Comparison of ENCODE assay signal across 8 cellular contexts in the genomic region with DNA sequence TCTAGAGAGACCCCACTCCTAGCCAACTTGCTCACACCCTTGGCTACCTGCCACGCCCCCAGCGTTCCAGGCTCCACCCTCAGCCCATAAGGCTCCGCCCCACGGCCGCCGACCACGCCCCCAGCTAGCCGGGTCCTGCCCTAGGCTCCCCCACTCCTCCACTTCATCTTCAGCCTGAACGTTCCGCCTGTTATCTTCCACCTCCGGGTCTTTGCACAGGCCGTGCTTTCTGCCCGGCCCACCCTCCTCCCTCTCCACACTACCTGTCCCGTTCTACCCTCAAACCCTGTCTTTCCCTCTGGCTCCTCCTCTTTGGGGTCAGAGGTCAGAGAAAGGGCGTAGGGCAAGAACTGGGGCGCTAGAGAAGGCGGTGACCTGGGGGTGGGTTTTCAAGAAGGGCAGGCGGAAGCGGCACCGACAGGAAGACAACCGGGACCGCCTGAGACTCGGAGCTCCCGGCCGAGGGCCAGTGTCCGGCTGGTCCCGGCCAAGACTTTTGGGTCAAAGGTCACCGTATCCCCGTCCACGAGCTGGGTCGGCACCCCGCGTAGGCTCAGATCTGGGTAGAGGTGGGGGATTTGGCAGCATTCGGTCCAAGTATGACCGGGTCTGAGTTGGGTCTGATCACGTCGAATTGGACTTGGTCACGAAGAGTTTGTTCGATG. TPM values are rescaled to one million over a fixed set of nuclear protein-coding genes. Genes with fewer than 3 reads are reported as not detected.
DNase-seq lines count a peak whose midpoint lies in the region; ATAC-seq, FAIRE-seq and TF ChIP-seq lines count a peak whose summit lies in the region.

No MANE protein-coding gene starts in this region.

- H3K9ac ChIP-seq in astrocyte (ENCODE audit: low read length), result peak overlapping the region; percentile 45

- H3K4me3 ChIP-seq in BE2C (ENCODE audit: low read depth, low read length) (peak overlapping the region; percentile 50), OCI-LY7 (ENCODE audit: low read depth, low read length, poor library complexity, severe bottlenecking) (peak overlapping the region; percentile 66), astrocyte (ENCODE audit: insufficient read depth, low read depth, low read length) (peak overlapping the region; percentile 38), iPS-18c (ENCODE audit: insufficient read depth, low read depth, low read length) (peak overlapping the region; percentile 91), spleen (peak overlapping the region in 7 of 8 donors; percentile 24 to 70 (median 38))

- H3K36me3 Mint-ChIP-seq in astrocyte (ENCODE audit: low read depth, unreplicated experiment), result no peaks in the 10 kb centered on the region

- peaks cover 5% of the 10 kb centered on the region for H3K4me1 Mint-ChIP-seq in astrocyte (ENCODE audit: low read depth, unreplicated experiment)

- H3K79me2 ChIP-seq in OCI-LY7 (ENCODE audit: insufficient read depth, low read depth, low read length) (no peaks in the 10 kb centered on the region), astrocyte (ENCODE audit: insufficient read depth, low read length) (no peaks in the 10 kb centered on the region)

- WGBS in spleen, 5 donors, result 7 to 11% (median 9%) methylated on average over 30 to 39 of the region's 39 CpGs

- H3K27me3 ChIP-seq in BE2C, result peaks cover 16% of the 10 kb centered on the region
- peaks cover 16% of the 10 kb centered on the region for H3K27me3 ChIP-seq in astrocyte (ENCODE audit: insufficient read depth, low read length)
- H3K27me3 ChIP-seq in spleen (replicated peaks in 1 of 7), result peaks cover 3 to 95% (median 56%) of the 10 kb centered on the region in 7 donors

- DNase-seq in BE2C, result peak; percentile 77
- DNase-seq in OCI-LY7 (ENCODE audit: low spot score), result peak; percentile 83
- DNase-seq in astrocyte (ENCODE audit: low read depth), result no peak
- DNase-seq in spleen, result peak; percentile 85
- DNase-seq in GM03348 (ENCODE audit: low spot score), result no peak
- no peak for DNase-seq in mesenteric fat pad (ENCODE audit: low spot score)

- H3K36me3 ChIP-seq in BE2C, result no peaks in the 10 kb centered on the region
- H3K36me3 ChIP-seq in OCI-LY7 (ENCODE audit: insufficient read depth, low read length), result no peaks in the 10 kb centered on the region
- H3K36me3 ChIP-seq in astrocyte (ENCODE audit: insufficient read depth, low read length), result no peaks in the 10 kb centered on the region
- H3K36me3 ChIP-seq in spleen, result no peaks in the 10 kb centered on the region

- no peak for FAIRE-seq in astrocyte (lab: Jason Lieb, UNC)

- no peaks in the 10 kb centered on the region for H4K20me1 ChIP-seq in OCI-LY7 (ENCODE audit: insufficient read depth, low read length)
- no peaks in the 10 kb centered on the region for H4K20me1 ChIP-seq in astrocyte (ENCODE audit: insufficient read depth, low read length)

- peak; percentile 20 for ATAC-seq in GM21515 (IDR thresholded peaks at IDR 0.05; ENCODE audit: unreplicated experiment)

- H2AFZ ChIP-seq in OCI-LY7 (ENCODE audit: low read length) (peak overlapping the region; percentile 86; the same call in 1 of the 2 replicates), astrocyte (ENCODE audit: low read depth, low read length) (peak overlapping the region; percentile 69)

- peaks cover 3% of the 10 kb centered on the region; the same call in 1 of the 2 replicates for H3K4me1 ChIP-seq in BE2C
- H3K4me1 ChIP-seq in OCI-LY7 (ENCODE audit: insufficient read depth, low read length, poor library complexity, severe bottlenecking), result peaks cover 44% of the 10 kb centered on the region
- H3K4me1 ChIP-seq in astrocyte (ENCODE audit: insufficient read depth, low read length), result peaks cover 9% of the 10 kb centered on the region
- peaks cover 18 to 41% (median 30%) of the 10 kb centered on the region in 6 donors for H3K4me1 ChIP-seq in spleen

- no TSS peak for BruUV-seq in OCI-LY7 (replicated peaks; lab: Mats Ljungman, UMichigan)

- no peak for TF ChIP-seq POLR2A in spleen (IDR thresholded peaks at IDR 0.05)

- CTCF ChIA-PET in OCI-LY7 (lab: Charles Lee; ENCODE audit: unreplicated experiment), result interaction anchor here (1.0 kb wide), 1 partner anchor 30 kb away, joined by 5 read pairs; no protein-coding TSS in a partner anchor

- peak overlapping the region; percentile 92 for H3K27ac Mint-ChIP-seq in astrocyte (ENCODE audit: unreplicated experiment)

- H3K4me3 Mint-ChIP-seq in astrocyte (ENCODE audit: unreplicated experiment), result peak overlapping the region; percentile 86

- H3K4me2 ChIP-seq in OCI-LY7 (ENCODE audit: low read length) (peak overlapping the region; percentile 75), astrocyte (ENCODE audit: low read length) (peak overlapping the region; percentile 81)

- no peaks in the 10 kb centered on the region for H3K9me3 ChIP-seq in BE2C
- H3K9me3 ChIP-seq in OCI-LY7 (ENCODE audit: low read length), result no peaks in the 10 kb centered on the region
- no peaks in the 10 kb centered on the region for H3K9me3 ChIP-seq in astrocyte (ENCODE audit: insufficient read depth, low read depth, low read length)
- H3K9me3 ChIP-seq in iPS-18c (ENCODE audit: control insufficient read depth, insufficient read depth, low read length), result no peaks in the 10 kb centered on the region
- no peaks in the 10 kb centered on the region for H3K9me3 ChIP-seq in spleen

- H3K9me3 Mint-ChIP-seq in astrocyte (ENCODE audit: unreplicated experiment), result no peaks in the 10 kb centered on the region

- intact Hi-C loops in OCI-LY7 (cut with micrococcal nuclease; ENCODE audit: unreplicated experiment) (no loop called here), spleen (cut with DNase I; ENCODE audit: low total_unique reads) (no loop called here)

- no peaks in the 10 kb centered on the region for H3K9me2 ChIP-seq in OCI-LY7 (ENCODE audit: insufficient read depth, low read length)

- TF ChIP-seq CTCF in BE2C (IDR thresholded peaks at IDR 0.05; ENCODE audit: low read depth, low read length) (no peak), OCI-LY7 (conservative IDR thresholded peaks at IDR 0.05; ENCODE audit: low read length) (no peak), astrocyte (IDR thresholded peaks at IDR 0.05; ENCODE audit: insufficient read depth, low read depth, low read length) (no peak), spleen (IDR thresholded peaks at IDR 0.05 in 8 of 11, conservative IDR thresholded peaks at IDR 0.05 in 3 of 11) (no peak)

- H3K27ac ChIP-seq in OCI-LY7 (ENCODE audit: low read depth, low read length, poor library complexity, severe bottlenecking), result peak overlapping the region; percentile 24
- H3K27ac ChIP-seq in astrocyte (ENCODE audit: low read depth, low read length), result no peak overlapping the region
- H3K27ac ChIP-seq in spleen, result peak overlapping the region in 7 of 8 donors; percentile 49 to 80 (median 65)

- POLR2A ChIA-PET in OCI-LY7 (lab: Charles Lee), result interaction anchor here (0.6 to 1.2 kb wide), 6 partner anchors 19 to 58 kb away, joined by 3 to 7 read pairs (median 4); a partner anchor contains a TSS

- H3K27me3 Mint-ChIP-seq in astrocyte (ENCODE audit: low read depth, unreplicated experiment), result peaks cover 20% of the 10 kb centered on the region

RNA-seq across cellular contexts. Expression of a gene that starts 2.2 kb away (rescaled TPM):
- polyA plus RNA-seq in BE2C (2012; ENCODE audit: insufficient read depth, insufficient read length, low read depth), result 7.3 TPM
- not detected in 2 replicates for total RNA-seq in OCI-LY7 (2014; rRNA removed; shearing (Covaris generic))
- total RNA-seq in OCI-LY7 (2022) (0.77 and 1.4 TPM in 2 replicates), astrocyte (0.64 and 0.70 TPM in 2 replicates), spleen (1 to 10 TPM in 6 of 7 donors, under 1 TPM in 1; 0.60 to 7.6 (median 3.3) TPM), mesenteric fat pad (not detected)
- polyA plus RNA-seq in spleen, result 1 to 10 TPM in 1 of 3 donors, under 1 TPM in 2; 0.07 to 1.2 (median 0.61) TPM

RNA-seq across cellular contexts. Expression of a gene that starts 20.1 kb away (rescaled TPM):
- polyA plus RNA-seq in BE2C (2012; ENCODE audit: insufficient read depth, insufficient read length, low read depth), result 137 TPM
- total RNA-seq in OCI-LY7 (2014; rRNA removed; shearing (Covaris generic)), result 2.9 and 4.9 TPM in 2 replicates
- 6.9 and 8.6 TPM in 2 replicates for total RNA-seq in OCI-LY7 (2022)
- total RNA-seq in astrocyte, result 6.6 and 7.5 TPM in 2 replicates
- 1 to 10 TPM; 1.4 to 6.6 (median 3.3) TPM for total RNA-seq in spleen
- polyA plus RNA-seq in spleen, result 1 to 10 TPM in 2 of 3 donors, under 1 TPM in 1; 0.72 to 1.7 (median 1.3) TPM
- total RNA-seq in mesenteric fat pad, result 3.0 TPM

RNA-seq across cellular contexts. Expression of a gene that starts 31.0 kb away (rescaled TPM):
- 62.0 TPM for polyA plus RNA-seq in BE2C (2012; ENCODE audit: insufficient read depth, insufficient read length, low read depth)
- total RNA-seq in OCI-LY7 (2014; rRNA removed; shearing (Covaris generic)), result 21.9 and 23.7 TPM in 2 replicates
- total RNA-seq in OCI-LY7 (2022) (18.1 and 22.6 TPM in 2 replicates), astrocyte (17.7 and 21.8 TPM in 2 replicates), spleen (10 to 100 TPM in 3 of 7 donors, 1 to 10 TPM in 4; 7.8 to 14.1 (median 9.9) TPM), mesenteric fat pad (10.7 TPM)
- 10 to 100 TPM; 12.1 to 15.4 (median 12.3) TPM for polyA plus RNA-seq in spleen

RNA-seq across cellular contexts. Expression of a gene that starts 50.3 kb away (rescaled TPM):
- polyA plus RNA-seq in BE2C (2012; ENCODE audit: insufficient read depth, insufficient read length, low read depth), result 2.2 TPM
- 0.38 and 3.7 TPM in 2 replicates for total RNA-seq in OCI-LY7 (2014; rRNA removed; shearing (Covaris generic))
- 1.1 and 2.6 TPM in 2 replicates for total RNA-seq in OCI-LY7 (2022)
- total RNA-seq in astrocyte, result 1.3 and 1.7 TPM in 2 replicates
- 10 to 100 TPM in 3 of 7 donors, 1 to 10 TPM in 4; 4.7 to 17.1 (median 8.6) TPM for total RNA-seq in spleen
- polyA plus RNA-seq in spleen, result 10 to 100 TPM in 1 of 3 donors, 1 to 10 TPM in 2; 1.4 to 15.6 (median 7.8) TPM
- total RNA-seq in mesenteric fat pad, result 2.8 TPM

RNA-seq across cellular contexts. Expression of a gene that starts 50.4 kb away (rescaled TPM):
- 12.4 TPM for polyA plus RNA-seq in BE2C (2012; ENCODE audit: insufficient read depth, insufficient read length, low read depth)
- 141 and 195 TPM in 2 replicates for total RNA-seq in OCI-LY7 (2014; rRNA removed; shearing (Covaris generic))
- total RNA-seq in OCI-LY7 (2022), result 117 and 170 TPM in 2 replicates
- 0.89 and 2.3 TPM in 2 replicates for total RNA-seq in astrocyte
- total RNA-seq in spleen, result 100 to 1,000 TPM; 206 to 475 (median 330) TPM
- 100 to 1,000 TPM; 234 to 299 (median 274) TPM for polyA plus RNA-seq in spleen
- 236 TPM for total RNA-seq in mesenteric fat pad

Comparison
In these comparisons a context has a peak if more than half of its experiments do, and no peak if none do; other contexts are left out.
1. DNase-seq: peak in BE2C (single experiment), OCI-LY7 (single experiment) and spleen (single experiment); none in astrocyte (single experiment), GM03348 (single experiment) and mesenteric fat pad (single experiment).
2. H3K4me3 ChIP-seq: peak in every context shown above with its lines; median percentile 91 in iPS-18c; 66 in OCI-LY7; 50 in BE2C; 38 in astrocyte; 38 in spleen.